Comparison of ENCODE assay signal across 11 cellular contexts in genomic region chr17:29159286-29159860, GRCh38. TPM values are rescaled to one million over a fixed set of nuclear protein-coding genes. Genes with fewer than 3 reads are reported as not detected.
DNase-seq lines count a peak whose midpoint lies in the region; ATAC-seq and TF ChIP-seq lines count a peak whose summit lies in the region.
"Had no signal": no experiment of that assay in that cellular context is flagged by ENCODE, and none has a peak within 500 bp of the region (broad histone marks: within the 10 kb centered on the region; RNA-seq: fewer than 3 reads in every experiment).

No MANE protein-coding gene starts in this region.

- H3K4me2 ChIP-seq in GM23338 (no peak overlapping the region), mesenchymal stem cell (ENCODE audit: low read length, poor library complexity, severe bottlenecking) (no peak overlapping the region)

- no peak overlapping the region for H2AFZ ChIP-seq in GM23338
- H2AFZ ChIP-seq in mesenchymal stem cell (ENCODE audit: low read depth, low read length) = no peak overlapping the region

- H3F3A ChIP-seq in GM23338 (replicated peaks; ENCODE audit: low read depth) = no peaks in the 10 kb centered on the region

- peak overlapping the region; percentile 11 for H2BK120ac ChIP-seq in mesenchymal stem cell (ENCODE audit: low read depth, low read length)

- 0 out of 2 replicates have a peak overlapping the region, but pooled peaks have one; percentile 5 for H3K27ac Mint-ChIP-seq in GM23338
- peak overlapping the region; percentile 19 for H3K27ac Mint-ChIP-seq in MCF 10A (ENCODE audit: low read depth, unreplicated experiment)

- H3K79me1 ChIP-seq in mesenchymal stem cell (replicated peaks; ENCODE audit: low read length, poor library complexity, severe bottlenecking) = peaks cover 29% of the 10 kb centered on the region

- H3K36me3 Mint-ChIP-seq in GM23338 (ENCODE audit: low read depth) (no peaks in the 10 kb centered on the region; the same call in 2 of the 3 replicates), MCF 10A (ENCODE audit: insufficient read depth, unreplicated experiment) (peaks cover 10% of the 10 kb centered on the region)

- H3K9me3 Mint-ChIP-seq in GM23338 (no peaks in the 10 kb centered on the region), MCF 10A (ENCODE audit: unreplicated experiment) (no peaks in the 10 kb centered on the region)

- peak overlapping the region; percentile 40 for H4K91ac ChIP-seq in mesenchymal stem cell (ENCODE audit: low read length)

- H3K4me3 ChIP-seq in AG04450 (ENCODE audit: low read depth, low read length) (no peak overlapping the region), GM23338 (no peak overlapping the region), mesenchymal stem cell (ENCODE audit: insufficient read depth in 1 of 2, low read depth in 1 of 2, low read length in 2 of 2) (no peak overlapping the region)

- TF ChIP-seq CTCF in AG04450 (IDR thresholded peaks at IDR 0.05; ENCODE audit: low read depth, low read length) (no peak), GM23338 (conservative IDR thresholded peaks at IDR 0.05; ENCODE audit: low read depth in 2 of 2) (no peak), MCF 10A (IDR thresholded peaks at IDR 0.05; ENCODE audit: unreplicated experiment) (no peak)

- peak overlapping the region; percentile 3 for H3K9ac ChIP-seq in mesenchymal stem cell (ENCODE audit: low read length)

- H3K18ac ChIP-seq in mesenchymal stem cell (ENCODE audit: low read depth in 1 of 2, low read length in 2 of 2) = peak overlapping the region; percentile 55 to 67

- peak overlapping the region; percentile 12 for H2BK5ac ChIP-seq in mesenchymal stem cell (ENCODE audit: low read depth, low read length, poor library complexity, severe bottlenecking)

- H3K4me1 Mint-ChIP-seq in GM23338 (peaks cover 37% of the 10 kb centered on the region), MCF 10A (ENCODE audit: insufficient read depth, unreplicated experiment) (peaks cover 45% of the 10 kb centered on the region)

- CTCF ChIA-PET in AG04450 (lab: Charles Lee) = interaction anchor here (1.2 to 2.5 kb wide), 2 partner anchors 10 to 13 kb away, joined by 3 to 13 read pairs; no protein-coding TSS in a partner anchor
- CTCF ChIA-PET in MCF 10A (lab: Yijun Ruan, JAX) = interaction anchor here (2.3 to 2.4 kb wide), 2 partner anchors 10 to 60 kb away, joined by 8 to 10 read pairs; no protein-coding TSS in a partner anchor

- H3K27me3 Mint-ChIP-seq in GM23338 (ENCODE audit: insufficient read depth, low read depth, poor library complexity) = peaks cover 10% of the 10 kb centered on the region
- H3K27me3 Mint-ChIP-seq in MCF 10A (ENCODE audit: insufficient read depth, unreplicated experiment) = no peaks in the 10 kb centered on the region

- no peak overlapping the region for H3K4me3 Mint-ChIP-seq in GM23338
- no peak overlapping the region for H3K4me3 Mint-ChIP-seq in MCF 10A (ENCODE audit: unreplicated experiment)

- peak overlapping the region in 1 of 2 experiments; percentile 49 for H3K4ac ChIP-seq in mesenchymal stem cell (ENCODE audit: low read depth in 1 of 2, low read length in 2 of 2)

- no peak overlapping the region for H3K23ac ChIP-seq in mesenchymal stem cell (ENCODE audit: low read length in 2 of 2)

- peaks cover 10% of the 10 kb centered on the region; the same call in 1 of the 2 replicates for H4K20me1 ChIP-seq in GM23338 (replicated peaks; ENCODE audit: insufficient read depth)

- H3K9me3 ChIP-seq in AG04450 (ENCODE audit: control insufficient read depth, insufficient read depth, low read length) (no peaks in the 10 kb centered on the region), mesenchymal stem cell (ENCODE audit: control insufficient read depth, low read length) (no peaks in the 10 kb centered on the region)

- H3K27ac ChIP-seq in AG04450 (ENCODE audit: low read depth, low read length) (peak overlapping the region; percentile 75), GM23338 (ENCODE audit: low read depth) (no peak overlapping the region), mesenchymal stem cell (ENCODE audit: low read length, poor library complexity, severe bottlenecking) (peak overlapping the region; percentile 68)

- peak overlapping the region; percentile 33 to 49 for H2BK12ac ChIP-seq in mesenchymal stem cell (ENCODE audit: low read length in 2 of 2)

- H3K14ac ChIP-seq in mesenchymal stem cell (ENCODE audit: low read length in 2 of 2) = no peak overlapping the region

- 73% methylated on average over 4 of the region's 4 CpGs for WGBS in mesenchymal stem cell

- H2AK5ac ChIP-seq in mesenchymal stem cell (ENCODE audit: low read length, severe bottlenecking) = peak overlapping the region; percentile 87

- peak overlapping the region; percentile 10 for H4K8ac ChIP-seq in mesenchymal stem cell (ENCODE audit: low read length)

- no peaks in the 10 kb centered on the region for H3K36me3 ChIP-seq in GM23338 (ENCODE audit: insufficient read depth)
- peaks cover 4 to 19% of the 10 kb centered on the region in 2 experiments for H3K36me3 ChIP-seq in mesenchymal stem cell (ENCODE audit: control insufficient read depth in 1 of 2, insufficient read depth in 2 of 2, low read depth in 1 of 2, low read length in 2 of 2)

- ATAC-seq in GM23338 (no peak), left lobe of liver (no peak), HG02610 (IDR thresholded peaks at IDR 0.05; ENCODE audit: unreplicated experiment) (no peak)

- peak overlapping the region; percentile 82 for H2BK15ac ChIP-seq in mesenchymal stem cell (ENCODE audit: low read depth, poor library complexity, severe bottlenecking)

- H3K9me2 ChIP-seq in GM23338 (ENCODE audit: insufficient read depth) = no peaks in the 10 kb centered on the region

- BruUV-seq in MCF 10A (replicated peaks; lab: Mats Ljungman, UMichigan) = no TSS peak

- POLR2A ChIA-PET in AG04450 (lab: Yijun Ruan, JAX) (interaction anchor here (0.6 to 1.1 kb wide), 2 partner anchors 10 to 25 kb away, joined by 3 read pairs; no protein-coding TSS in a partner anchor), MCF 10A (lab: Yijun Ruan, JAX) (interaction anchor here (0.5 to 2.1 kb wide), 7 partner anchors 8 to 1306 kb away, joined by 3 to 8 read pairs (median 5); no protein-coding TSS in a partner anchor)

- H3K4me1 ChIP-seq in GM23338 (ENCODE audit: insufficient read depth) (peaks cover 11% of the 10 kb centered on the region; the same call in 1 of the 2 replicates), mesenchymal stem cell (ENCODE audit: control insufficient read depth, insufficient read depth, low read depth, low read length) (peaks cover 69% of the 10 kb centered on the region)

- peaks cover 18% of the 10 kb centered on the region; the same call in 1 of the 2 replicates for H3K79me2 ChIP-seq in GM23338 (replicated peaks; ENCODE audit: insufficient read depth)

- intact Hi-C loops in MCF 10A (cut with micrococcal nuclease) = no loop called here

- H3K27me3 ChIP-seq in AG04450 (ENCODE audit: control insufficient read depth, insufficient read depth, low read length) (no peaks in the 10 kb centered on the region), GM23338 (ENCODE audit: insufficient read depth) (no peaks in the 10 kb centered on the region), mesenchymal stem cell (ENCODE audit: control insufficient read depth in 1 of 2, insufficient read depth in 1 of 2, low read length in 2 of 2) (no peaks in the 10 kb centered on the region)

- DNase-seq in AG04450 (ENCODE audit: low read depth, low spot score) (no peak), GM23338 (ENCODE audit: low spot score) (no peak), MCF 10A (ENCODE audit: unreplicated experiment) (no peak), mesenchymal stem cell (no peak), left lobe of liver (ENCODE audit: low spot score) (no peak), activated gamma-delta T cell (lab: John Stamatoyannopoulos, UW) (no peak), NCI-H2029 (lab: John Stamatoyannopoulos, UW) (no peak)
- DNase-seq: amniotic stem cell, NCI-H1048, retina had no signal

TF ChIP-seq in GM23338, 12 proteins besides CTCF, POLR2A, EP300 and RAD21:
- TF ChIP-seq ETS1 (IDR thresholded peaks at IDR 0.05) (no peak), ZNF331 (CRISPR knock-in tag; IDR thresholded peaks at IDR 0.05; ENCODE audit: low read depth) (no peak)

RNA-seq across cellular contexts. Expression of gene MYO18A, which starts 20.8 kb away (rescaled TPM):
- 9.8 and 16.7 TPM in 2 replicates for polyA plus RNA-seq in AG04450 (2011; rRNA removed)
- 40.8 and 50.1 TPM in 2 replicates for polyA minus RNA-seq in AG04450 (2011; rRNA and poly(A)+ RNA removed)
- total RNA-seq in GM23338 (2014; rRNA removed; shearing (Covaris generic)) = 23.9 and 37.5 TPM in 2 replicates
- 16.7 and 18.3 TPM in 2 replicates for polyA plus RNA-seq in GM23338 (2016; fragmentation: Nextera tagmentation; extraction: Ambion mirVana)
- 24.0 and 24.8 TPM in 2 replicates for total RNA-seq in MCF 10A (2022)
- polyA plus RNA-seq in mesenchymal stem cell (2013, experiment 1 of 2) = 16.2 TPM
- 15.0 TPM for polyA plus RNA-seq in mesenchymal stem cell (2013, experiment 2 of 2)
- 109 TPM for total RNA-seq in left lobe of liver
